ENCODE assay signal across 30 cellular contexts in genomic region chr16:1487395-1488053, GRCh38. TPM values are rescaled to one million over a fixed set of nuclear protein-coding genes. Genes with fewer than 3 reads are reported as not detected.
DNase-seq lines count a peak whose midpoint lies in the region; ATAC-seq, FAIRE-seq and TF ChIP-seq lines count a peak whose summit lies in the region.
"Had no signal": no experiment of that assay in that cellular context is flagged by ENCODE, and none has a peak within 500 bp of the region (broad histone marks: within the 10 kb centered on the region; RNA-seq: fewer than 3 reads in every experiment).

No MANE protein-coding gene starts in this region.

- no peak overlapping the region for H3K56ac ChIP-seq in H1 (replicated peaks; ENCODE audit: insufficient read length, low read depth, low read length)

- H3K79me2 ChIP-seq in H1 (ENCODE audit: control insufficient read depth in 1 of 2, insufficient read depth in 2 of 2, low read length in 2 of 2), result no peaks in the 10 kb centered on the region

- no peak overlapping the region for H3K9ac ChIP-seq in H1 (replicated peaks in 1 of 4; ENCODE audit: extremely low read depth in 1 of 4, low read depth in 3 of 4, low read length in 3 of 4)

- H3K4ac ChIP-seq in H1 (replicated peaks; ENCODE audit: insufficient read length, low read depth, low read length), result no peak overlapping the region

- no peak for TF ChIP-seq RAD21 in H1 (IDR thresholded peaks at IDR 0.05 in 1 of 2, conservative IDR thresholded peaks at IDR 0.05 in 1 of 2; ENCODE audit: low read depth in 2 of 2, low read length in 2 of 2)

- H3K36me3 Mint-ChIP-seq in osteocyte (ENCODE audit: unreplicated experiment), result no peaks in the 10 kb centered on the region
- H3K36me3 Mint-ChIP-seq: CD14-positive monocyte; CD8-positive, alpha-beta memory T cell had no signal

- POLR2A ChIA-PET in H1 (lab: Charles Lee; ENCODE audit: partially characterized antibody), result interaction anchor here (0.6 to 2.0 kb wide), 5 partner anchors 10 to 295 kb away, joined by 3 to 8 read pairs (median 4); partner anchors contain the start of genes NUBP2, SPSB3 and UQCC4

- H2BK12ac ChIP-seq in H1 (ENCODE audit: low read depth, low read length), result no peak overlapping the region

- H3K23me2 ChIP-seq in H1 (ENCODE audit: low read depth, low read length), result no peaks in the 10 kb centered on the region

- H3K4me1 Mint-ChIP-seq in osteocyte (ENCODE audit: unreplicated experiment), result peaks cover 2% of the 10 kb centered on the region

- H3K27ac ChIP-seq in H1 (ENCODE audit: low read depth, low read length) (no peak overlapping the region), lower lobe of right lung (no peak overlapping the region), stomach (no peak overlapping the region)
- H3K27ac ChIP-seq: 22Rv1, SJSA1 had no signal

- H3K4me3 ChIP-seq in H1 (ENCODE audit: extremely low read depth in 1 of 4, insufficient read depth in 2 of 4, low read depth in 3 of 4, low read length in 4 of 4) (no peak overlapping the region), lower lobe of right lung (no peak overlapping the region), stomach (no peak overlapping the region)
- H3K4me3 ChIP-seq: K562, SJSA1 had no signal

- H3K4me2 ChIP-seq in H1 (ENCODE audit: insufficient read depth in 1 of 2, low read depth in 2 of 2, low read length in 2 of 2), result no peak overlapping the region

- H3K27me3 ChIP-seq in H1 (replicated peaks in 1 of 4; ENCODE audit: control insufficient read depth in 3 of 4, extremely low read depth in 1 of 4, insufficient read depth in 3 of 4, low read length in 3 of 4) (peaks cover 0 to 5% (median 0%) of the 10 kb centered on the region in 4 experiments; a peak in 1 of 7 replicates), lower lobe of right lung (ENCODE audit: low read depth) (no peaks in the 10 kb centered on the region), stomach (no peaks in the 10 kb centered on the region)
- H3K27me3 ChIP-seq: SJSA1 had no signal

- TF ChIP-seq CTCF in H1 (IDR thresholded peaks at IDR 0.05; ENCODE audit: control extremely low read depth in 1 of 3, insufficient read depth in 1 of 3, low read depth in 1 of 3, low read length in 3 of 3), result no peak
- no peak for TF ChIP-seq CTCF in osteocyte (IDR thresholded peaks at IDR 0.05)
- TF ChIP-seq CTCF in lower lobe of right lung (IDR thresholded peaks at IDR 0.05), result no peak
- TF ChIP-seq CTCF in stomach (IDR thresholded peaks at IDR 0.05), result no peak

- H4K91ac ChIP-seq in H1 (replicated peaks; ENCODE audit: insufficient read length, low read length), result no peak overlapping the region

- H2AK5ac ChIP-seq in H1 (ENCODE audit: low read depth, low read length), result no peak overlapping the region

- ATAC-seq in lower lobe of right lung, result no peak
- ATAC-seq: HCT116, K562, PC-3, Right ventricle myocardium inferior had no signal

- TF ChIP-seq EP300 in H1 (IDR thresholded peaks at IDR 0.05; ENCODE audit: borderline replicate concordance in 1 of 2, low read depth in 2 of 2, low read length in 2 of 2) (no peak), stomach (IDR thresholded peaks at IDR 0.05) (no peak)

- 93% methylated on average over 28 of the region's 39 CpGs; no CpG with 5 or more reads in 1 of the 2 experiments for WGBS in H1 (ENCODE audit: extremely low coverage in 1 of 2, insufficient coverage in 1 of 2, insufficient read length in 1 of 2, insufficient replicate concordance in 2 of 2, low coverage in 1 of 2, low lambda C conversion rate in 2 of 2, missing lambda C conversion rate in 1 of 2), 2 experiments
- WGBS in stomach, 5 donors, result 80 to 93% (median 89%) methylated on average over 34 to 39 of the region's 39 CpGs

- H3K9me3 Mint-ChIP-seq in osteocyte (ENCODE audit: unreplicated experiment), result no peaks in the 10 kb centered on the region

- no peaks in the 10 kb centered on the region for H4K20me1 ChIP-seq in H1 (replicated peaks in 1 of 2; ENCODE audit: control insufficient read depth in 1 of 2, insufficient read depth in 2 of 2, low read length in 2 of 2)

- no peaks in the 10 kb centered on the region; a peak in 1 of 4 replicates for H3K9me3 ChIP-seq in H1 (ENCODE audit: insufficient read depth in 2 of 2, low read depth in 1 of 2, low read length in 1 of 2)
- no peaks in the 10 kb centered on the region for H3K9me3 ChIP-seq in lower lobe of right lung
- H3K9me3 ChIP-seq in stomach, result no peaks in the 10 kb centered on the region
- H3K9me3 ChIP-seq: SJSA1 had no signal

- TF ChIP-seq POLR2A in H1 (IDR thresholded peaks at IDR 0.05; ENCODE audit: control extremely low read depth in 1 of 2, low read depth in 2 of 2, low read length in 2 of 2) (no peak), stomach (IDR thresholded peaks at IDR 0.05) (no peak)

- peaks cover 8% of the 10 kb centered on the region for H3K27me3 Mint-ChIP-seq in osteocyte (ENCODE audit: unreplicated experiment)
- H3K27me3 Mint-ChIP-seq: B cell had no signal

- no peak overlapping the region for H3K23ac ChIP-seq in H1 (ENCODE audit: insufficient read length)

- DNase-seq in activated effector memory CD4-positive, alpha-beta T cell treated with anti-CD3 and anti-CD28 coated beads, Interleukin-2, amount 50 U/mL, for 16 hours, result peak; percentile 60
- DNase-seq in activated effector memory CD4-positive, alpha-beta T cell treated with Interleukin-2 at 50 U/mL for 16 hours, result no peak
- peak in 1 of 2 experiments; percentile 41 for DNase-seq in H1 (ENCODE audit: low read depth in 1 of 2, low spot score in 2 of 2)
- peak; percentile 84 for DNase-seq in osteocyte (ENCODE audit: extremely low spot score, unreplicated experiment)
- no peak for DNase-seq in lower lobe of right lung
- DNase-seq in stomach, result no peak
- DNase-seq in C1 segment of cervical spinal cord (lab: John Stamatoyannopoulos, UW), result no peak
- DNase-seq: CD8-positive, alpha-beta memory T cell; DMS 273 treated with DMSO at 0.1 percent for 48 hours; DMS79 treated with DMSO at 0.1 percent for 48 hours; GF-D8; GOT3; MV-4-11; NCI-H1105 treated with DMSO at 0.1 percent for 48 hours; NCI-H146; NCI-H2029; NCI-H446; NCI-H524 treated with DMSO at 0.1 percent for 48 hours; NCI-H774; PC-3 had no signal

- H3K4me1 ChIP-seq in H1 (replicated peaks in 1 of 4; ENCODE audit: control insufficient read depth in 3 of 4, insufficient read depth in 4 of 4, low read length in 3 of 4), result no peaks in the 10 kb centered on the region
- peaks cover 4% of the 10 kb centered on the region for H3K4me1 ChIP-seq in lower lobe of right lung
- peaks cover 1 to 4% (median 4%) of the 10 kb centered on the region in 4 donors for H3K4me1 ChIP-seq in stomach
- H3K4me1 ChIP-seq: SJSA1 had no signal

- H2BK20ac ChIP-seq in H1 (ENCODE audit: low read length), result no peak overlapping the region

- no peaks in the 10 kb centered on the region for H3K79me1 ChIP-seq in H1 (ENCODE audit: low read depth, low read length)

- no peak overlapping the region for H2BK5ac ChIP-seq in H1 (ENCODE audit: low read depth, low read length)

- H2BK15ac ChIP-seq in H1 (ENCODE audit: low read length), result no peak overlapping the region

- no peaks in the 10 kb centered on the region for H3K36me3 ChIP-seq in H1 (ENCODE audit: control insufficient read depth in 2 of 4, insufficient read depth in 4 of 4, low read length in 3 of 4)
- no peaks in the 10 kb centered on the region for H3K36me3 ChIP-seq in lower lobe of right lung
- H3K36me3 ChIP-seq in stomach, result no peaks in the 10 kb centered on the region
- H3K36me3 ChIP-seq: SJSA1 had no signal

- H3K14ac ChIP-seq in H1 (ENCODE audit: insufficient read length), result no peak overlapping the region

- H4K8ac ChIP-seq in H1 (ENCODE audit: extremely low read depth, insufficient read depth, low read length), result peak overlapping the region; percentile 92; the same call in 1 of the 2 replicates

- no peak for FAIRE-seq in H1 (lab: Jason Lieb, UNC)
- FAIRE-seq: GM12892, K562 had no signal

- H3K27ac Mint-ChIP-seq in osteocyte (ENCODE audit: unreplicated experiment), result no peak overlapping the region

- H4K5ac ChIP-seq in H1 (ENCODE audit: insufficient read length, low read depth, low read length), result no peak overlapping the region

- CTCF ChIA-PET in H1 (lab: Charles Lee; ENCODE audit: partially characterized antibody), result interaction anchor here (0.9 to 1.2 kb wide), 3 partner anchors 24 to 106 kb away, joined by 3 to 5 read pairs (median 3); no protein-coding TSS in a partner anchor

- intact Hi-C loops in lower lobe of right lung (cut with DNase I), result no loop called here
- intact Hi-C loops in stomach (cut with DNase I; ENCODE audit: low total_unique reads), result no loop called here

- no peak overlapping the region for H3K18ac ChIP-seq in H1 (ENCODE audit: extremely low read depth, low read length)

- H3K4me3 Mint-ChIP-seq in osteocyte (ENCODE audit: unreplicated experiment), result no peak overlapping the region
- H3K4me3 Mint-ChIP-seq: B cell; CD8-positive, alpha-beta memory T cell had no signal

- no peak overlapping the region for H2BK120ac ChIP-seq in H1 (replicated peaks; ENCODE audit: low read depth, low read length)

- no peak overlapping the region for H2AFZ ChIP-seq in H1 (ENCODE audit: low read length)

RNA-seq across cellular contexts. Expression of gene PTX4, which starts 1.2 kb away (rescaled TPM):
- total RNA-seq in H1 (2021; fragmentation: NEBNext Ultra II Directional; extraction: Animal tissue kit (Norgen Biotek cat#: 25700)), result not detected in 2 replicates
- not detected in 2 replicates for polyA plus RNA-seq in H1 (2011; rRNA removed)
- polyA plus RNA-seq in H1 (2011; cell fraction: cytosol; rRNA removed), result 0.10 TPM
- 0.10 TPM for polyA plus RNA-seq in H1 (2011; cell fraction: nucleus; rRNA removed)
- polyA plus RNA-seq in H1 (2012, experiment 1 of 2), result not detected in 4 replicates
- polyA plus RNA-seq in H1 (2012, experiment 2 of 2), result not detected
- 0.14 TPM for polyA plus RNA-seq in H1 (2013, experiment 1 of 2)
- polyA plus RNA-seq in H1 (2013, experiment 2 of 2), result 0.04 TPM
- 0.13 TPM in 1 of 2 replicates, not detected in the other for polyA minus RNA-seq in H1 (2011; rRNA and poly(A)+ RNA removed)
- not detected for polyA minus RNA-seq in H1 (2011; cell fraction: cytosol; rRNA and poly(A)+ RNA removed)
- polyA minus RNA-seq in H1 (2011; cell fraction: nucleus; rRNA and poly(A)+ RNA removed), result not detected
- total RNA-seq in osteocyte, result not detected in 2 replicates
- not detected for total RNA-seq in lower lobe of right lung
- not detected for total RNA-seq in stomach
- not detected for polyA plus RNA-seq in stomach
- total RNA-seq: B cell; CD8-positive, alpha-beta memory T cell; M059J; Right ventricle myocardium inferior; SJSA1 had no signal
- polyA plus RNA-seq: CD14-positive monocyte; CD8-positive, alpha-beta memory T cell; K562 had no signal

RNA-seq across cellular contexts. Expression of gene TELO2, which starts 5.6 kb away (rescaled TPM):
- total RNA-seq in H1 (2021; fragmentation: NEBNext Ultra II Directional; extraction: Animal tissue kit (Norgen Biotek cat#: 25700)), result 64.8 and 66.4 TPM in 2 replicates
- polyA plus RNA-seq in H1 (2011; rRNA removed), result 39.3 and 72.9 TPM in 2 replicates
- polyA plus RNA-seq in H1 (2011; cell fraction: cytosol; rRNA removed), result 61.2 TPM
- polyA plus RNA-seq in H1 (2011; cell fraction: nucleus; rRNA removed), result 382 TPM
- 39.6 to 74.2 TPM (median 66.1 TPM) in 4 replicates for polyA plus RNA-seq in H1 (2012, experiment 1 of 2)
- 42.5 TPM for polyA plus RNA-seq in H1 (2012, experiment 2 of 2)
- 37.6 TPM for polyA plus RNA-seq in H1 (2013, experiment 1 of 2)
- polyA plus RNA-seq in H1 (2013, experiment 2 of 2), result 33.1 TPM
- polyA minus RNA-seq in H1 (2011; rRNA and poly(A)+ RNA removed), result 12.1 and 13.9 TPM in 2 replicates
- 34.6 TPM for polyA minus RNA-seq in H1 (2011; cell fraction: cytosol; rRNA and poly(A)+ RNA removed)
- polyA minus RNA-seq in H1 (2011; cell fraction: nucleus; rRNA and poly(A)+ RNA removed), result 65.3 TPM
- total RNA-seq in osteocyte, result 35.7 and 37.8 TPM in 2 replicates
- total RNA-seq in lower lobe of right lung, result 27.5 TPM
- total RNA-seq in stomach, result 100 to 1,000 TPM in 2 of 5 donors, 10 to 100 TPM in 3; 23.5 to 107 (median 29.8) TPM
- polyA plus RNA-seq in stomach, result 10 to 100 TPM; 12.4 to 53.6 (median 34.4) TPM

RNA-seq across cellular contexts. Expression of gene CLCN7, which starts 12.7 kb away (rescaled TPM):
- total RNA-seq in H1 (2021; fragmentation: NEBNext Ultra II Directional; extraction: Animal tissue kit (Norgen Biotek cat#: 25700)), result 76.5 and 81.5 TPM in 2 replicates
- polyA plus RNA-seq in H1 (2011; rRNA removed) (38.6 and 79.6 TPM in 2 replicates), stomach (10 to 100 TPM in 2 of 3 donors, 1 to 10 TPM in 1; 8.7 to 36.5 (median 27.3) TPM)
- polyA plus RNA-seq in H1 (2011; cell fraction: cytosol; rRNA removed), result 41.1 TPM
- 372 TPM for polyA plus RNA-seq in H1 (2011; cell fraction: nucleus; rRNA removed)
- 64.4 to 95.0 TPM (median 79.5 TPM) in 4 replicates for polyA plus RNA-seq in H1 (2012, experiment 1 of 2)
- polyA plus RNA-seq in H1 (2012, experiment 2 of 2), result 57.4 TPM
- 61.1 TPM for polyA plus RNA-seq in H1 (2013, experiment 1 of 2)
- 57.1 TPM for polyA plus RNA-seq in H1 (2013, experiment 2 of 2)
- polyA minus RNA-seq in H1 (2011; rRNA and poly(A)+ RNA removed), result 30.3 and 38.3 TPM in 2 replicates
- 33.2 TPM for polyA minus RNA-seq in H1 (2011; cell fraction: cytosol; rRNA and poly(A)+ RNA removed)
- polyA minus RNA-seq in H1 (2011; cell fraction: nucleus; rRNA and poly(A)+ RNA removed), result 76.7 TPM
- total RNA-seq in osteocyte (177 and 179 TPM in 2 replicates), lower lobe of right lung (146 TPM), stomach (100 to 1,000 TPM in 2 of 5 donors, 10 to 100 TPM in 3; 47.2 to 489 (median 69.1) TPM)

RNA-seq across cellular contexts. Expression of gene CCDC154, which starts 43.2 kb away (rescaled TPM):
- total RNA-seq in H1 (2021; fragmentation: NEBNext Ultra II Directional; extraction: Animal tissue kit (Norgen Biotek cat#: 25700)), result 0.88 and 1.3 TPM in 2 replicates
- 0.15 and 0.58 TPM in 2 replicates for polyA plus RNA-seq in H1 (2011; rRNA removed)
- polyA plus RNA-seq in H1 (2011; cell fraction: cytosol; rRNA removed), result 0.56 TPM
- 2.4 TPM for polyA plus RNA-seq in H1 (2011; cell fraction: nucleus; rRNA removed)
- polyA plus RNA-seq in H1 (2012, experiment 1 of 2), result 0.43 to 1.3 TPM (median 0.79 TPM) in 4 replicates
- polyA plus RNA-seq in H1 (2012, experiment 2 of 2), result 0.05 TPM
- 0.16 TPM for polyA plus RNA-seq in H1 (2013, experiment 1 of 2)
- 0.13 TPM for polyA plus RNA-seq in H1 (2013, experiment 2 of 2)
- polyA minus RNA-seq in H1 (2011; rRNA and poly(A)+ RNA removed), result not detected in 2 replicates
- not detected for polyA minus RNA-seq in H1 (2011; cell fraction: cytosol; rRNA and poly(A)+ RNA removed)
- polyA minus RNA-seq in H1 (2011; cell fraction: nucleus; rRNA and poly(A)+ RNA removed), result not detected
- 1.0 and 2.5 TPM in 2 replicates for total RNA-seq in osteocyte
- total RNA-seq in lower lobe of right lung, result 3.1 TPM
- total RNA-seq in stomach, result not detected
- 1 to 10 TPM in 2 of 3 donors, under 1 TPM in 1; 0.31 to 4.5 (median 3.1) TPM for polyA plus RNA-seq in stomach
- total RNA-seq: HT-29, M059J, PC-3, SJSA1 had no signal
- polyA plus RNA-seq: CD14-positive monocyte; CD8-positive, alpha-beta memory T cell had no signal

RNA-seq across cellular contexts. Expression of gene TMEM204, which starts 45.9 kb away (rescaled TPM):
- total RNA-seq in H1 (2021; fragmentation: NEBNext Ultra II Directional; extraction: Animal tissue kit (Norgen Biotek cat#: 25700)), result not detected in 2 replicates
- 0.03 TPM in 1 of 2 replicates, not detected in the other for polyA plus RNA-seq in H1 (2011; rRNA removed)
- 0.05 TPM for polyA plus RNA-seq in H1 (2011; cell fraction: cytosol; rRNA removed)
- polyA plus RNA-seq in H1 (2011; cell fraction: nucleus; rRNA removed), result not detected
- 0.12 to 0.37 TPM (median 0.21 TPM) in 4 replicates for polyA plus RNA-seq in H1 (2012, experiment 1 of 2)
- 0.16 TPM for polyA plus RNA-seq in H1 (2012, experiment 2 of 2)
- polyA plus RNA-seq in H1 (2013, experiment 1 of 2), result 0.08 TPM
- 0.02 TPM for polyA plus RNA-seq in H1 (2013, experiment 2 of 2)
- polyA minus RNA-seq in H1 (2011; rRNA and poly(A)+ RNA removed), result not detected in 2 replicates
- polyA minus RNA-seq in H1 (2011; cell fraction: cytosol; rRNA and poly(A)+ RNA removed), result not detected
- not detected for polyA minus RNA-seq in H1 (2011; cell fraction: nucleus; rRNA and poly(A)+ RNA removed)
- total RNA-seq in osteocyte, result 13.5 and 14.5 TPM in 2 replicates
- total RNA-seq in lower lobe of right lung, result 63.1 TPM
- 10 to 100 TPM in 3 of 5 donors, 1 to 10 TPM in 2; 2.7 to 45.8 (median 15.2) TPM for total RNA-seq in stomach
- 10 to 100 TPM; 10.2 to 20.5 (median 19.9) TPM for polyA plus RNA-seq in stomach
- total RNA-seq: M059J, PC-3 had no signal

Comparison
In these comparisons a context has a peak if more than half of its experiments do, and no peak if none do; other contexts are left out.
1. DNase-seq: peak in activated effector memory CD4-positive, alpha-beta T cell treated with anti-CD3 and anti-CD28 coated beads, Interleukin-2, amount 50 U/mL, for 16 hours (single experiment) and osteocyte (single experiment); none in activated effector memory CD4-positive, alpha-beta T cell treated with Interleukin-2 at 50 U/mL for 16 hours (single experiment), lower lobe of right lung (single experiment), stomach (single experiment) and C1 segment of cervical spinal cord (0 of 14).